In genomic region chr17:3887394-3887793, GRCh38 we compare ENCODE assay signal across 13 cellular contexts. TPM values are rescaled to one million over a fixed set of nuclear protein-coding genes. Genes with fewer than 3 reads are reported as not detected.
DNase-seq lines count a peak whose midpoint lies in the region; ATAC-seq, FAIRE-seq and TF ChIP-seq lines count a peak whose summit lies in the region.
"Had no signal": no experiment of that assay in that cellular context is flagged by ENCODE, and none has a peak within 500 bp of the region (broad histone marks: within the 10 kb centered on the region; RNA-seq: fewer than 3 reads in every experiment).

No MANE protein-coding gene starts in this region.

- H3K36me3 ChIP-seq in endocrine pancreas (ENCODE audit: control insufficient read depth, insufficient read depth, low read length), result no peaks in the 10 kb centered on the region
- H3K36me3 ChIP-seq in gastrocnemius medialis, result no peaks in the 10 kb centered on the region

- H3K27ac ChIP-seq in VCaP (peak overlapping the region; percentile 61), gastrocnemius medialis (peak overlapping the region in 3 of 4 donors; percentile 81 to 85 (median 82))

- H3K4me3 ChIP-seq in endocrine pancreas (ENCODE audit: control insufficient read depth, insufficient read depth, low read length) (no peak overlapping the region), gastrocnemius medialis (no peak overlapping the region)

- no peak overlapping the region for H3K4me3 Mint-ChIP-seq in Calu3 (ENCODE audit: low read depth, unreplicated experiment)

- peak overlapping the region; percentile 30 for H3K9ac ChIP-seq in endocrine pancreas (ENCODE audit: control insufficient read depth, insufficient read depth, low read length)
- H3K9ac ChIP-seq: SK-N-SH had no signal

- no peak for TF ChIP-seq POLR2A in gastrocnemius medialis (IDR thresholded peaks at IDR 0.05)

- peaks cover 13% of the 10 kb centered on the region for H3K27me3 Mint-ChIP-seq in Calu3 (ENCODE audit: unreplicated experiment)

- no TSS peak for BruUV-seq in Calu3 (replicated peaks; lab: Mats Ljungman, UMichigan)

- H3K36me3 Mint-ChIP-seq in Calu3 (ENCODE audit: insufficient read depth, unreplicated experiment), result peaks cover 35% of the 10 kb centered on the region

- H3K9me3 Mint-ChIP-seq in Calu3 (ENCODE audit: low read depth, unreplicated experiment), result no peaks in the 10 kb centered on the region

- intact Hi-C loops in Calu3 (cut with micrococcal nuclease; ENCODE audit: unreplicated experiment), result no loop called here
- intact Hi-C loops in gastrocnemius medialis (cut with DNase I; ENCODE audit: low total_unique reads), result no loop called here

- no peak for ATAC-seq in gastrocnemius medialis
- ATAC-seq in HG03521 (IDR thresholded peaks at IDR 0.05; ENCODE audit: unreplicated experiment), result no peak

- in situ Hi-C loops in gastrocnemius medialis (cut with MboI; ENCODE audit: low sequenced_read_pairs in 4 of 4), result no loop called here

- FAIRE-seq in RCC 7860 (lab: Jason Lieb, UNC), result no peak
- FAIRE-seq: small intestine had no signal

- peak overlapping the region; percentile 82 for H3K27ac Mint-ChIP-seq in Calu3 (ENCODE audit: unreplicated experiment)

- CTCF ChIA-PET in Calu3 (lab: Charles Lee), result no interaction called here

- peaks cover 35% of the 10 kb centered on the region for H3K4me1 Mint-ChIP-seq in Calu3 (ENCODE audit: low read depth, unreplicated experiment)

- H3K27me3 ChIP-seq in endocrine pancreas (ENCODE audit: control insufficient read depth, insufficient read depth, low read length), result no peaks in the 10 kb centered on the region
- no peaks in the 10 kb centered on the region for H3K27me3 ChIP-seq in gastrocnemius medialis

- no peak for TF ChIP-seq CTCF in Calu3 (IDR thresholded peaks at IDR 0.05; ENCODE audit: unreplicated experiment)
- no peak for TF ChIP-seq CTCF in VCaP (conservative IDR thresholded peaks at IDR 0.05)
- no peak for TF ChIP-seq CTCF in gastrocnemius medialis (IDR thresholded peaks at IDR 0.05 in 4 of 5, conservative IDR thresholded peaks at IDR 0.05 in 1 of 5)

- H3K9me3 ChIP-seq in endocrine pancreas (ENCODE audit: control insufficient read depth, low read length) (no peaks in the 10 kb centered on the region), gastrocnemius medialis (no peaks in the 10 kb centered on the region)
- H3K9me3 ChIP-seq: SK-N-SH had no signal

- peaks cover 5% of the 10 kb centered on the region for H3K4me1 ChIP-seq in endocrine pancreas (ENCODE audit: control insufficient read depth, insufficient read depth, low read length)
- peaks cover 17 to 18% of the 10 kb centered on the region in 2 donors for H3K4me1 ChIP-seq in gastrocnemius medialis

- no peak for DNase-seq in Calu3
- DNase-seq in gastrocnemius medialis, result no peak
- no peak for DNase-seq in stimulated activated CD4-positive, alpha-beta T cell treated with anti-CD3 and anti-CD28 coated beads, Interleukin-4, amount 100 ng/mL, for 1 hour
- DNase-seq in AG08395 (ENCODE audit: low spot score), result no peak
- DNase-seq in RCC 7860 (ENCODE audit: low spot score), result no peak
- DNase-seq: activated effector memory CD4-positive, alpha-beta T cell treated with Interleukin-2 at 50 U/mL for 16 hours; kidney glomerular epithelial cell; NCI-H2171; SK-N-SH had no signal

RNA-seq across cellular contexts. Expression of gene CAMKK1, which starts 5.5 kb away (rescaled TPM):
- total RNA-seq in Calu3 (2022), result 1.4 and 1.7 TPM in 2 replicates
- 1 to 10 TPM in 3 of 4 donors, under 1 TPM in 1; 0.44 to 5.1 (median 2.1) TPM for total RNA-seq in gastrocnemius medialis

RNA-seq across cellular contexts. Expression of gene P2RX1, which starts 28.9 kb away (rescaled TPM):
- total RNA-seq in Calu3 (2022), result not detected in 2 replicates
- under 1 TPM in 3 of 4 donors, not detected in 1; 0.25 to 0.59 (median 0.38) TPM for total RNA-seq in gastrocnemius medialis

RNA-seq across cellular contexts. Expression of gene NCBP3, which starts 41.3 kb away (rescaled TPM):
- total RNA-seq in Calu3 (2022) (25.4 and 26.9 TPM in 2 replicates), gastrocnemius medialis (10 to 100 TPM in 3 of 4 donors, 1 to 10 TPM in 1; 9.5 to 15.2 (median 14.5) TPM)
